ENCODE assay signal across 1 cellular context in the genomic region with DNA sequence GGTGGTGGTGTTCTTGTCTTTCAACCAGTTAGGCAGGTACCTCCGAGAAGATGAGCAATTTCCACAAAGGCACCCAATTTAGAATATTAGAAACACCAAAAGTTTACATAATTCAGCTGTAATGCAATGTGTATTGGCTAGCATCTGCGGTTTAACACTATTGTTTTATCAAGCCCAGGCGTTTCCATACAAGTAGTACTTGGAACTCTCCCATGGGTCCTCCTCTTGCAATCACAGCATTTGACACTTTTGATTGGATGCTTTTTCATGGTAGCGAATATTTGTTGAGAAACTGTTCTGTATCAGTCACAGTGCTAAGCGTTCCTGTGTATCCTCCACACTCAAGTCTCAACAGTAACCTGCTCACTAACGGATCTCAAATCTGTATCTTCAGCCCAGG.
TF ChIP-seq lines count a peak whose summit lies in the region.

No MANE protein-coding gene starts in this region.

TF ChIP-seq in K562, 482 proteins besides CTCF, POLR2A, EP300 and RAD21 (continued from another document):
- TF ChIP-seq, protein P1, sequence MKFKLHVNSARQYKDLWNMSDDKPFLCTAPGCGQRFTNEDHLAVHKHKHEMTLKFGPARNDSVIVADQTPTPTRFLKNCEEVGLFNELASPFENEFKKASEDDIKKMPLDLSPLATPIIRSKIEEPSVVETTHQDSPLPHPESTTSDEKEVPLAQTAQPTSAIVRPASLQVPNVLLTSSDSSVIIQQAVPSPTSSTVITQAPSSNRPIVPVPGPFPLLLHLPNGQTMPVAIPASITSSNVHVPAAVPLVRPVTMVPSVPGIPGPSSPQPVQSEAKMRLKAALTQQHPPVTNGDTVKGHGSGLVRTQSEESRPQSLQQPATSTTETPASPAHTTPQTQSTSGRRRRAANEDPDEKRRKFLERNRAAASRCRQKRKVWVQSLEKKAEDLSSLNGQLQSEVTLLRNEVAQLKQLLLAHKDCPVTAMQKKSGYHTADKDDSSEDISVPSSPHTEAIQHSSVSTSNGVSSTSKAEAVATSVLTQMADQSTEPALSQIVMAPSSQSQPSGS (CRISPR knock-in tag; IDR thresholded peaks at IDR 0.05), result no peak
- no peak for TF ChIP-seq ZNF668 (CRISPR knock-in tag; IDR thresholded peaks at IDR 0.05)
- TF ChIP-seq NFIC (IDR thresholded peaks at IDR 0.05), result no peak
- TF ChIP-seq CREM (IDR thresholded peaks at IDR 0.05; ENCODE audit: low read depth), result no peak
- TF ChIP-seq PTRF (tag; IDR thresholded peaks at IDR 0.05), result no peak
- no peak for TF ChIP-seq CBX8 (IDR thresholded peaks at IDR 0.05; ENCODE audit: borderline replicate concordance, extremely low read depth, low read depth, low read length, poor library complexity, severe bottlenecking)
- no peak for TF ChIP-seq MCM5 (IDR thresholded peaks at IDR 0.05; ENCODE audit: low read depth)
- TF ChIP-seq, protein P2, sequence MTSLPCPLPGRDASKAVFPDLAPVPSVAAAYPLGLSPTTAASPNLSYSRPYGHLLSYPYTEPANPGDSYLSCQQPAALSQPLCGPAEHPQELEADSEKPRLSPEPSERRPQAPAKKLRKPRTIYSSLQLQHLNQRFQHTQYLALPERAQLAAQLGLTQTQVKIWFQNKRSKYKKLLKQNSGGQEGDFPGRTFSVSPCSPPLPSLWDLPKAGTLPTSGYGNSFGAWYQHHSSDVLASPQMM (CRISPR knock-in tag; IDR thresholded peaks at IDR 0.05), result no peak
- TF ChIP-seq, protein P3, sequence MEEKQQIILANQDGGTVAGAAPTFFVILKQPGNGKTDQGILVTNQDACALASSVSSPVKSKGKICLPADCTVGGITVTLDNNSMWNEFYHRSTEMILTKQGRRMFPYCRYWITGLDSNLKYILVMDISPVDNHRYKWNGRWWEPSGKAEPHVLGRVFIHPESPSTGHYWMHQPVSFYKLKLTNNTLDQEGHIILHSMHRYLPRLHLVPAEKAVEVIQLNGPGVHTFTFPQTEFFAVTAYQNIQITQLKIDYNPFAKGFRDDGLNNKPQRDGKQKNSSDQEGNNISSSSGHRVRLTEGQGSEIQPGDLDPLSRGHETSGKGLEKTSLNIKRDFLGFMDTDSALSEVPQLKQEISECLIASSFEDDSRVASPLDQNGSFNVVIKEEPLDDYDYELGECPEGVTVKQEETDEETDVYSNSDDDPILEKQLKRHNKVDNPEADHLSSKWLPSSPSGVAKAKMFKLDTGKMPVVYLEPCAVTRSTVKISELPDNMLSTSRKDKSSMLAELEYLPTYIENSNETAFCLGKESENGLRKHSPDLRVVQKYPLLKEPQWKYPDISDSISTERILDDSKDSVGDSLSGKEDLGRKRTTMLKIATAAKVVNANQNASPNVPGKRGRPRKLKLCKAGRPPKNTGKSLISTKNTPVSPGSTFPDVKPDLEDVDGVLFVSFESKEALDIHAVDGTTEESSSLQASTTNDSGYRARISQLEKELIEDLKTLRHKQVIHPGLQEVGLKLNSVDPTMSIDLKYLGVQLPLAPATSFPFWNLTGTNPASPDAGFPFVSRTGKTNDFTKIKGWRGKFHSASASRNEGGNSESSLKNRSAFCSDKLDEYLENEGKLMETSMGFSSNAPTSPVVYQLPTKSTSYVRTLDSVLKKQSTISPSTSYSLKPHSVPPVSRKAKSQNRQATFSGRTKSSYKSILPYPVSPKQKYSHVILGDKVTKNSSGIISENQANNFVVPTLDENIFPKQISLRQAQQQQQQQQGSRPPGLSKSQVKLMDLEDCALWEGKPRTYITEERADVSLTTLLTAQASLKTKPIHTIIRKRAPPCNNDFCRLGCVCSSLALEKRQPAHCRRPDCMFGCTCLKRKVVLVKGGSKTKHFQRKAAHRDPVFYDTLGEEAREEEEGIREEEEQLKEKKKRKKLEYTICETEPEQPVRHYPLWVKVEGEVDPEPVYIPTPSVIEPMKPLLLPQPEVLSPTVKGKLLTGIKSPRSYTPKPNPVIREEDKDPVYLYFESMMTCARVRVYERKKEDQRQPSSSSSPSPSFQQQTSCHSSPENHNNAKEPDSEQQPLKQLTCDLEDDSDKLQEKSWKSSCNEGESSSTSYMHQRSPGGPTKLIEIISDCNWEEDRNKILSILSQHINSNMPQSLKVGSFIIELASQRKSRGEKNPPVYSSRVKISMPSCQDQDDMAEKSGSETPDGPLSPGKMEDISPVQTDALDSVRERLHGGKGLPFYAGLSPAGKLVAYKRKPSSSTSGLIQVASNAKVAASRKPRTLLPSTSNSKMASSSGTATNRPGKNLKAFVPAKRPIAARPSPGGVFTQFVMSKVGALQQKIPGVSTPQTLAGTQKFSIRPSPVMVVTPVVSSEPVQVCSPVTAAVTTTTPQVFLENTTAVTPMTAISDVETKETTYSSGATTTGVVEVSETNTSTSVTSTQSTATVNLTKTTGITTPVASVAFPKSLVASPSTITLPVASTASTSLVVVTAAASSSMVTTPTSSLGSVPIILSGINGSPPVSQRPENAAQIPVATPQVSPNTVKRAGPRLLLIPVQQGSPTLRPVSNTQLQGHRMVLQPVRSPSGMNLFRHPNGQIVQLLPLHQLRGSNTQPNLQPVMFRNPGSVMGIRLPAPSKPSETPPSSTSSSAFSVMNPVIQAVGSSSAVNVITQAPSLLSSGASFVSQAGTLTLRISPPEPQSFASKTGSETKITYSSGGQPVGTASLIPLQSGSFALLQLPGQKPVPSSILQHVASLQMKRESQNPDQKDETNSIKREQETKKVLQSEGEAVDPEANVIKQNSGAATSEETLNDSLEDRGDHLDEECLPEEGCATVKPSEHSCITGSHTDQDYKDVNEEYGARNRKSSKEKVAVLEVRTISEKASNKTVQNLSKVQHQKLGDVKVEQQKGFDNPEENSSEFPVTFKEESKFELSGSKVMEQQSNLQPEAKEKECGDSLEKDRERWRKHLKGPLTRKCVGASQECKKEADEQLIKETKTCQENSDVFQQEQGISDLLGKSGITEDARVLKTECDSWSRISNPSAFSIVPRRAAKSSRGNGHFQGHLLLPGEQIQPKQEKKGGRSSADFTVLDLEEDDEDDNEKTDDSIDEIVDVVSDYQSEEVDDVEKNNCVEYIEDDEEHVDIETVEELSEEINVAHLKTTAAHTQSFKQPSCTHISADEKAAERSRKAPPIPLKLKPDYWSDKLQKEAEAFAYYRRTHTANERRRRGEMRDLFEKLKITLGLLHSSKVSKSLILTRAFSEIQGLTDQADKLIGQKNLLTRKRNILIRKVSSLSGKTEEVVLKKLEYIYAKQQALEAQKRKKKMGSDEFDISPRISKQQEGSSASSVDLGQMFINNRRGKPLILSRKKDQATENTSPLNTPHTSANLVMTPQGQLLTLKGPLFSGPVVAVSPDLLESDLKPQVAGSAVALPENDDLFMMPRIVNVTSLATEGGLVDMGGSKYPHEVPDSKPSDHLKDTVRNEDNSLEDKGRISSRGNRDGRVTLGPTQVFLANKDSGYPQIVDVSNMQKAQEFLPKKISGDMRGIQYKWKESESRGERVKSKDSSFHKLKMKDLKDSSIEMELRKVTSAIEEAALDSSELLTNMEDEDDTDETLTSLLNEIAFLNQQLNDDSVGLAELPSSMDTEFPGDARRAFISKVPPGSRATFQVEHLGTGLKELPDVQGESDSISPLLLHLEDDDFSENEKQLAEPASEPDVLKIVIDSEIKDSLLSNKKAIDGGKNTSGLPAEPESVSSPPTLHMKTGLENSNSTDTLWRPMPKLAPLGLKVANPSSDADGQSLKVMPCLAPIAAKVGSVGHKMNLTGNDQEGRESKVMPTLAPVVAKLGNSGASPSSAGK (IDR thresholded peaks at IDR 0.05), result no peak
- TF ChIP-seq, protein P4, sequence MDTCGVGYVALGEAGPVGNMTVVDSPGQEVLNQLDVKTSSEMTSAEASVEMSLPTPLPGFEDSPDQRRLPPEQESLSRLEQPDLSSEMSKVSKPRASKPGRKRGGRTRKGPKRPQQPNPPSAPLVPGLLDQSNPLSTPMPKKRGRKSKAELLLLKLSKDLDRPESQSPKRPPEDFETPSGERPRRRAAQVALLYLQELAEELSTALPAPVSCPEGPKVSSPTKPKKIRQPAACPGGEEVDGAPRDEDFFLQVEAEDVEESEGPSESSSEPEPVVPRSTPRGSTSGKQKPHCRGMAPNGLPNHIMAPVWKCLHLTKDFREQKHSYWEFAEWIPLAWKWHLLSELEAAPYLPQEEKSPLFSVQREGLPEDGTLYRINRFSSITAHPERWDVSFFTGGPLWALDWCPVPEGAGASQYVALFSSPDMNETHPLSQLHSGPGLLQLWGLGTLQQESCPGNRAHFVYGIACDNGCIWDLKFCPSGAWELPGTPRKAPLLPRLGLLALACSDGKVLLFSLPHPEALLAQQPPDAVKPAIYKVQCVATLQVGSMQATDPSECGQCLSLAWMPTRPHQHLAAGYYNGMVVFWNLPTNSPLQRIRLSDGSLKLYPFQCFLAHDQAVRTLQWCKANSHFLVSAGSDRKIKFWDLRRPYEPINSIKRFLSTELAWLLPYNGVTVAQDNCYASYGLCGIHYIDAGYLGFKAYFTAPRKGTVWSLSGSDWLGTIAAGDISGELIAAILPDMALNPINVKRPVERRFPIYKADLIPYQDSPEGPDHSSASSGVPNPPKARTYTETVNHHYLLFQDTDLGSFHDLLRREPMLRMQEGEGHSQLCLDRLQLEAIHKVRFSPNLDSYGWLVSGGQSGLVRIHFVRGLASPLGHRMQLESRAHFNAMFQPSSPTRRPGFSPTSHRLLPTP (IDR thresholded peaks at IDR 0.05; ENCODE audit: borderline replicate concordance, extremely low read depth, insufficient read length), result no peak
- no peak for TF ChIP-seq CCNT2 (IDR thresholded peaks at IDR 0.05; ENCODE audit: borderline replicate concordance, extremely low read depth, insufficient read length, low read depth, low read length)
- TF ChIP-seq, protein P5, sequence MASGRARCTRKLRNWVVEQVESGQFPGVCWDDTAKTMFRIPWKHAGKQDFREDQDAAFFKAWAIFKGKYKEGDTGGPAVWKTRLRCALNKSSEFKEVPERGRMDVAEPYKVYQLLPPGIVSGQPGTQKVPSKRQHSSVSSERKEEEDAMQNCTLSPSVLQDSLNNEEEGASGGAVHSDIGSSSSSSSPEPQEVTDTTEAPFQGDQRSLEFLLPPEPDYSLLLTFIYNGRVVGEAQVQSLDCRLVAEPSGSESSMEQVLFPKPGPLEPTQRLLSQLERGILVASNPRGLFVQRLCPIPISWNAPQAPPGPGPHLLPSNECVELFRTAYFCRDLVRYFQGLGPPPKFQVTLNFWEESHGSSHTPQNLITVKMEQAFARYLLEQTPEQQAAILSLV (tag; IDR thresholded peaks at IDR 0.05), result no peak
